In the genomic region with DNA sequence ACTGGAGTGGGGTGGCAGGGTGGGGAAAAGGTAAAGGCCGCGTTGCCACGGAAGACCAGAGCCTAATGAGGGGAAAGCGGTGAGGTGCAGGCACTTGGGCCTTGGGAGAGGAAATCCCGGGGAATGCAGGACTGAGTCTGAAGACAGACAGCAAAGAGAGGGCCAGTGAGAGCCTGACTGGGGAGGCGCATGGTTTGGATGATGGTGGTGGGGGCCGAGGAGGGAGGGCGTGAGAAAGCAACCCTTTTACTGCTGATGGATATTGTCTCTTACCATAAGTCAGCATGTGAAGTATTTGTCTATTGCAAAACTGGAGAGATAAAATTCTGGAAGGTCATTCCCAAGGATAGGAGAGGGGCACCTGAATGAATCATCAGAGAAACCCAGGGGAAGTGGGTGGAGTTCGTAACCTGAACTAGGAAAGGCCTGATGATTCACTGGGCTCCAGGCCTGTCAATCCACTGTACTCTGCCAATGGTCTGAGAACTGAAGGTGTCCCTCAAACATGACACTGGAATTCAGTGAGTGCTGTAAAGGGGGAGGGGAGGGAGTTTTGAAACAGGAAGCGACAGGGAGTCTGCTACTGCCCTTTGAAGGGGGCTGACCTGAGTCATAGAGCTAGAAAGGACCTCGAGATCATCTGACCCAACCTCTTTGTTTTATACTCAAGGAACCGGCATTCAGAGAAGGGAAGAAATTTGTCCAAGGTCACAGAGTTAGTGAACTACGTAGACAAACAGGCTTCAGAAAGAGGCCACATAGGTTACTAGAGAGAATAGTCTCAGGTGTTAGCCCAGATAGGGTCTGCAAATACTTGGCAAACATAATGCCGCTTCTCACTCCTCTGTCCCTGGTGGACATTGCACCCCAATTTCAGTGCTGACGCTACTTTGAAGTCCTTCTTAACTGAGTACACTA, we compare ENCODE assay signal across 1 cellular context.
TF ChIP-seq lines count a peak whose summit lies in the region.

No MANE protein-coding gene starts in this region.

TF ChIP-seq in HepG2, 621 proteins besides CTCF, POLR2A, EP300 and RAD21 (continued from another document):
- TF ChIP-seq, protein P1, sequence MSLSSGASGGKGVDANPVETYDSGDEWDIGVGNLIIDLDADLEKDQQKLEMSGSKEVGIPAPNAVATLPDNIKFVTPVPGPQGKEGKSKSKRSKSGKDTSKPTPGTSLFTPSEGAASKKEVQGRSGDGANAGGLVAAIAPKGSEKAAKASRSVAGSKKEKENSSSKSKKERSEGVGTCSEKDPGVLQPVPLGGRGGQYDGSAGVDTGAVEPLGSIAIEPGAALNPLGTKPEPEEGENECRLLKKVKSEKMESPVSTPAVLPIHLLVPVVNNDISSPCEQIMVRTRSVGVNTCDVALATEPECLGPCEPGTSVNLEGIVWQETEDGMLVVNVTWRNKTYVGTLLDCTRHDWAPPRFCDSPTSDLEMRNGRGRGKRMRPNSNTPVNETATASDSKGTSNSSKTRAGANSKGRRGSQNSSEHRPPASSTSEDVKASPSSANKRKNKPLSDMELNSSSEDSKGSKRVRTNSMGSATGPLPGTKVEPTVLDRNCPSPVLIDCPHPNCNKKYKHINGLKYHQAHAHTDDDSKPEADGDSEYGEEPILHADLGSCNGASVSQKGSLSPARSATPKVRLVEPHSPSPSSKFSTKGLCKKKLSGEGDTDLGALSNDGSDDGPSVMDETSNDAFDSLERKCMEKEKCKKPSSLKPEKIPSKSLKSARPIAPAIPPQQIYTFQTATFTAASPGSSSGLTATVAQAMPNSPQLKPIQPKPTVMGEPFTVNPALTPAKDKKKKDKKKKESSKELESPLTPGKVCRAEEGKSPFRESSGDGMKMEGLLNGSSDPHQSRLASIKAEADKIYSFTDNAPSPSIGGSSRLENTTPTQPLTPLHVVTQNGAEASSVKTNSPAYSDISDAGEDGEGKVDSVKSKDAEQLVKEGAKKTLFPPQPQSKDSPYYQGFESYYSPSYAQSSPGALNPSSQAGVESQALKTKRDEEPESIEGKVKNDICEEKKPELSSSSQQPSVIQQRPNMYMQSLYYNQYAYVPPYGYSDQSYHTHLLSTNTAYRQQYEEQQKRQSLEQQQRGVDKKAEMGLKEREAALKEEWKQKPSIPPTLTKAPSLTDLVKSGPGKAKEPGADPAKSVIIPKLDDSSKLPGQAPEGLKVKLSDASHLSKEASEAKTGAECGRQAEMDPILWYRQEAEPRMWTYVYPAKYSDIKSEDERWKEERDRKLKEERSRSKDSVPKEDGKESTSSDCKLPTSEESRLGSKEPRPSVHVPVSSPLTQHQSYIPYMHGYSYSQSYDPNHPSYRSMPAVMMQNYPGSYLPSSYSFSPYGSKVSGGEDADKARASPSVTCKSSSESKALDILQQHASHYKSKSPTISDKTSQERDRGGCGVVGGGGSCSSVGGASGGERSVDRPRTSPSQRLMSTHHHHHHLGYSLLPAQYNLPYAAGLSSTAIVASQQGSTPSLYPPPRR (CRISPR knock-in tag; IDR thresholded peaks at IDR 0.05; ENCODE audit: borderline replicate concordance), result peak; percentile 10; the same call in 1 of the 2 replicates
- TF ChIP-seq ADNP (CRISPR knock-in tag; IDR thresholded peaks at IDR 0.05), result no peak
- TF ChIP-seq ISX (CRISPR knock-in tag; conservative IDR thresholded peaks at IDR 0.05), result no peak
- no peak for TF ChIP-seq ZNF737 (CRISPR knock-in tag; IDR thresholded peaks at IDR 0.05; ENCODE audit: borderline replicate concordance)
- TF ChIP-seq, protein P2, sequence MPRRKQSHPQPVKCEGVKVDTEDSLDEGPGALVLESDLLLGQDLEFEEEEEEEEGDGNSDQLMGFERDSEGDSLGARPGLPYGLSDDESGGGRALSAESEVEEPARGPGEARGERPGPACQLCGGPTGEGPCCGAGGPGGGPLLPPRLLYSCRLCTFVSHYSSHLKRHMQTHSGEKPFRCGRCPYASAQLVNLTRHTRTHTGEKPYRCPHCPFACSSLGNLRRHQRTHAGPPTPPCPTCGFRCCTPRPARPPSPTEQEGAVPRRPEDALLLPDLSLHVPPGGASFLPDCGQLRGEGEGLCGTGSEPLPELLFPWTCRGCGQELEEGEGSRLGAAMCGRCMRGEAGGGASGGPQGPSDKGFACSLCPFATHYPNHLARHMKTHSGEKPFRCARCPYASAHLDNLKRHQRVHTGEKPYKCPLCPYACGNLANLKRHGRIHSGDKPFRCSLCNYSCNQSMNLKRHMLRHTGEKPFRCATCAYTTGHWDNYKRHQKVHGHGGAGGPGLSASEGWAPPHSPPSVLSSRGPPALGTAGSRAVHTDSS (CRISPR knock-in tag; conservative IDR thresholded peaks at IDR 0.05), result no peak
- TF ChIP-seq, protein P3, sequence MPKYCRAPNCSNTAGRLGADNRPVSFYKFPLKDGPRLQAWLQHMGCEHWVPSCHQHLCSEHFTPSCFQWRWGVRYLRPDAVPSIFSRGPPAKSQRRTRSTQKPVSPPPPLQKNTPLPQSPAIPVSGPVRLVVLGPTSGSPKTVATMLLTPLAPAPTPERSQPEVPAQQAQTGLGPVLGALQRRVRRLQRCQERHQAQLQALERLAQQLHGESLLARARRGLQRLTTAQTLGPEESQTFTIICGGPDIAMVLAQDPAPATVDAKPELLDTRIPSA (CRISPR knock-in tag; IDR thresholded peaks at IDR 0.05; ENCODE audit: borderline replicate concordance), result no peak
- TF ChIP-seq SOX6 (IDR thresholded peaks at IDR 0.05), result no peak
- peak; percentile 73 for TF ChIP-seq SOX6 (CRISPR knock-in tag; IDR thresholded peaks at IDR 0.05)
- no peak for TF ChIP-seq ZSCAN25 (CRISPR knock-in tag; IDR thresholded peaks at IDR 0.05)
- TF ChIP-seq, protein P4, sequence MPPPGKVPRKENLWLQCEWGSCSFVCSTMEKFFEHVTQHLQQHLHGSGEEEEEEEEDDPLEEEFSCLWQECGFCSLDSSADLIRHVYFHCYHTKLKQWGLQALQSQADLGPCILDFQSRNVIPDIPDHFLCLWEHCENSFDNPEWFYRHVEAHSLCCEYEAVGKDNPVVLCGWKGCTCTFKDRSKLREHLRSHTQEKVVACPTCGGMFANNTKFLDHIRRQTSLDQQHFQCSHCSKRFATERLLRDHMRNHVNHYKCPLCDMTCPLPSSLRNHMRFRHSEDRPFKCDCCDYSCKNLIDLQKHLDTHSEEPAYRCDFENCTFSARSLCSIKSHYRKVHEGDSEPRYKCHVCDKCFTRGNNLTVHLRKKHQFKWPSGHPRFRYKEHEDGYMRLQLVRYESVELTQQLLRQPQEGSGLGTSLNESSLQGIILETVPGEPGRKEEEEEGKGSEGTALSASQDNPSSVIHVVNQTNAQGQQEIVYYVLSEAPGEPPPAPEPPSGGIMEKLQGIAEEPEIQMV (CRISPR knock-in tag; IDR thresholded peaks at IDR 0.05; ENCODE audit: low read depth), result no peak
- no peak for TF ChIP-seq GTF3A (CRISPR knock-in tag; conservative IDR thresholded peaks at IDR 0.05)
- no peak for TF ChIP-seq ZNF790 (CRISPR knock-in tag; IDR thresholded peaks at IDR 0.05; ENCODE audit: borderline replicate concordance)
- TF ChIP-seq RXRA (CRISPR knock-in tag; IDR thresholded peaks at IDR 0.05), result no peak; the same call in 1 of the 2 replicates
- TF ChIP-seq ARNT (IDR thresholded peaks at IDR 0.05), result no peak
- TF ChIP-seq ZNF367 (CRISPR knock-in tag; IDR thresholded peaks at IDR 0.05; ENCODE audit: borderline replicate concordance), result no peak
- no peak for TF ChIP-seq ZNF451 (CRISPR knock-in tag; IDR thresholded peaks at IDR 0.05)
- TF ChIP-seq ZNF251 (CRISPR knock-in tag; IDR thresholded peaks at IDR 0.05), result no peak
- no peak for TF ChIP-seq ZNF44 (CRISPR knock-in tag; IDR thresholded peaks at IDR 0.05)
- TF ChIP-seq NFE2 (CRISPR knock-in tag; IDR thresholded peaks at IDR 0.05), result no peak
- no peak for TF ChIP-seq ZNF780A (CRISPR knock-in tag; IDR thresholded peaks at IDR 0.05)
